In genomic region chr11:34525887-34526657, GRCh38 we compare ENCODE assay signal across 17 cellular contexts. TPM values are rescaled to one million over a fixed set of nuclear protein-coding genes. Genes with fewer than 3 reads are reported as not detected.
"Had no signal": no experiment of that assay in that cellular context is flagged by ENCODE, and none has a peak within 500 bp of the region (broad histone marks: within the 10 kb centered on the region; RNA-seq: fewer than 3 reads in every experiment).

No MANE protein-coding gene starts in this region.

- H3K36me3 Mint-ChIP-seq: activated naive CD8-positive, alpha-beta T cell had no signal

- H3K9me3 Mint-ChIP-seq: activated T-helper 2 cell treated with anti-CD3 and anti-CD28 coated beads, Interferon-gamma antibody, Interleukin-2, Interleukin-4, amounts not matched to agents 10 μg/mL and 5 μg/mL and 100 μg/mL, durations not matched to agents 14 hours and 24 hours and 36 hours had no signal

- DNase-seq: activated T-cell treated with anti-CD3 and anti-CD28 coated beads for 4 hours; aorta; esophagus squamous epithelium; foreskin keratinocyte; head of caudate nucleus; left colon; naive thymus-derived CD4-positive, alpha-beta T cell; retina; stimulated activated CD4-positive, alpha-beta T cell treated with anti-CD3 and anti-CD28 coated beads, Interleukin-15, amount 100 ng/mL, for 24 hours; stomach had no signal

- H3K4me1 Mint-ChIP-seq: naive thymus-derived CD4-positive, alpha-beta T cell had no signal

- H3K27me3 ChIP-seq: breast epithelium had no signal

- H3K9me3 ChIP-seq: breast epithelium, esophagus squamous epithelium, stomach, thoracic aorta had no signal

- ATAC-seq: foreskin keratinocyte; left colon; naive thymus-derived CD4-positive, alpha-beta T cell had no signal

- H3K4me3 ChIP-seq: breast epithelium, esophagus squamous epithelium, lung, stomach, thoracic aorta had no signal

- H3K36me3 ChIP-seq: breast epithelium, esophagus squamous epithelium, stomach, thoracic aorta had no signal

- H3K4me1 ChIP-seq: breast epithelium, esophagus squamous epithelium, foreskin keratinocyte, stomach had no signal

- H3K27ac Mint-ChIP-seq: activated naive CD8-positive, alpha-beta T cell; activated T-helper 2 cell treated with anti-CD3 and anti-CD28 coated beads, Interferon-gamma antibody, Interleukin-2, Interleukin-4, amounts not matched to agents 10 μg/mL and 5 μg/mL and 100 μg/mL, durations not matched to agents 14 hours and 24 hours and 36 hours; naive thymus-derived CD4-positive, alpha-beta T cell had no signal

- H3K4me3 Mint-ChIP-seq: activated naive CD8-positive, alpha-beta T cell had no signal

- H3K27ac ChIP-seq: breast epithelium, esophagus squamous epithelium, foreskin keratinocyte, stomach, thoracic aorta had no signal

RNA-seq across cellular contexts. Expression of gene ELF5, which starts 12.5 kb away (rescaled TPM):
- total RNA-seq: activated T-helper 2 cell treated with anti-CD3 and anti-CD28 coated beads, Interferon-gamma antibody, Interleukin-2, Interleukin-4, amounts not matched to agents 10 μg/mL and 5 μg/mL and 100 μg/mL, durations not matched to agents 14 hours and 24 hours and 36 hours; aorta; foreskin keratinocyte; left colon; mononuclear cell; naive thymus-derived CD4-positive, alpha-beta T cell; skeletal muscle tissue; thoracic aorta had no signal
- polyA plus RNA-seq: aorta; foreskin keratinocyte; naive thymus-derived CD4-positive, alpha-beta T cell had no signal
